ENCODE assay signal across 8 cellular contexts in the genomic region with DNA sequence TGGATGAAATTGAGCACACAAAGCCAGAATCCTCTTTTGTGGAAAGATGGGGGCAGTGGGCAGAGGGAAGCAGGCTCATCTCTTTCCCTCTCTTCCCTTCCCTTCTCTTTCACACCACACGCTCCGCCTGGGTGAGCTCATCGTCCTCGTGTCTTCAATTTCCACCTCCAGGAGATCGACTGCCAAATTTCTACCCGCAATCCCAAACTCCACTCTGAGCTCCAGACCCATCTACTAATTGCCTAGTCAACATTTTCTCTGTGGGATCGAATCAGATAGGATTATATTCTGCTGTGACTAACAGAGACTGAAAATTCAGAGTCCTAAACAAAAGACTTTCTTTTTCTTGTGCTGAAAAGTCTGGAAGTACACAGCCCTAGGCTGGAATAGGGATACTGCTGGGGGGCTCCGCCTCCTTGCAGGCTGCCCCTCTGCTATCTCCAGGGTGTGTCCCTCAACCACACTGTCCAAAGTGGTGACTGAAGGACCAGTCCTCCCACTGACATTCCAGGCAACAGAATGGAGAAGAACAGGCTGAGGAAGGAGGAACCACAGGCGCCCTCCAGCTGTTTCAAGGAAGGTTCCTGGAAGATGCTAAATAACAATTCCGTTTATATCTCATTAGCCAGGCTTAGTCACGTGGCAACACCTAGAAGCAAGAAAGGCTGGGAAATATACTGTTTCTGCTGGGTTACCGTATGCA. TPM values are rescaled to one million over a fixed set of nuclear protein-coding genes. Genes with fewer than 3 reads are reported as not detected.
DNase-seq lines count a peak whose midpoint lies in the region; ATAC-seq and TF ChIP-seq lines count a peak whose summit lies in the region.
"Had no signal": no experiment of that assay in that cellular context is flagged by ENCODE, and none has a peak within 500 bp of the region (broad histone marks: within the 10 kb centered on the region; RNA-seq: fewer than 3 reads in every experiment).

No MANE protein-coding gene starts in this region.

- H3K4me3 ChIP-seq in H7 (ENCODE audit: insufficient read depth, low read depth, low read length) = no peak overlapping the region
- no peak overlapping the region for H3K4me3 ChIP-seq in epithelial cell of esophagus (ENCODE audit: low read length)
- H3K4me3 ChIP-seq: prostate gland had no signal

- peak; percentile 87 for ATAC-seq in sciatic nerve
- no peak for ATAC-seq in stimulated activated naive B cell treated with anti-CD40 and anti-IgM and Interleukin-4, amounts not matched to agents 10 μg/mL and 1 μg/mL and 100 μg/mL, for 72 hours (replicated peaks)

- peaks cover 0 to 8% of the 10 kb centered on the region in 2 donors for H3K4me1 Mint-ChIP-seq in stimulated activated naive B cell treated with anti-CD40 and anti-IgM and Interleukin-4, amounts not matched to agents 10 μg/mL and 1 μg/mL and 100 μg/mL, for 72 hours

- no peak for TF ChIP-seq CTCF in epithelial cell of esophagus (IDR thresholded peaks at IDR 0.05; ENCODE audit: insufficient read depth, low read depth, low read length, missing control alignments)

- H3K36me3 Mint-ChIP-seq in stimulated activated naive B cell treated with anti-CD40 and anti-IgM and Interleukin-4, amounts not matched to agents 10 μg/mL and 1 μg/mL and 100 μg/mL, for 72 hours = no peaks in the 10 kb centered on the region

- DNase-seq in H7 (peak; percentile 15), epithelial cell of esophagus (ENCODE audit: low read depth) (peak; percentile 27), sciatic nerve (ENCODE audit: low spot score) (no peak), mesenteric fat pad (ENCODE audit: low spot score) (no peak)
- DNase-seq in stimulated activated CD4-positive, alpha-beta T cell treated with anti-CD3 and anti-CD28 coated beads, Interleukin-15, amount 100 ng/mL, for 24 hours = no peak
- DNase-seq in stimulated activated naive B cell treated with anti-CD40 and anti-IgM and Interleukin-4, amounts not matched to agents 10 μg/mL and 1 μg/mL and 100 μg/mL, for 72 hours = no peak
- DNase-seq: activated CD8-positive, alpha-beta memory T cell treated with anti-CD3 and anti-CD28 coated beads, Interleukin-2, amount 50 U/mL, for 4 hours had no signal

- peaks cover 0 to 3% of the 10 kb centered on the region in 2 donors for H3K9me3 Mint-ChIP-seq in stimulated activated naive B cell treated with anti-CD40 and anti-IgM and Interleukin-4, amounts not matched to agents 10 μg/mL and 1 μg/mL and 100 μg/mL, for 72 hours

- no peak overlapping the region for H3K27ac Mint-ChIP-seq in stimulated activated naive B cell treated with anti-CD40 and anti-IgM and Interleukin-4, amounts not matched to agents 10 μg/mL and 1 μg/mL and 100 μg/mL, for 72 hours

- no peak overlapping the region for H3K4me3 Mint-ChIP-seq in stimulated activated naive B cell treated with anti-CD40 and anti-IgM and Interleukin-4, amounts not matched to agents 10 μg/mL and 1 μg/mL and 100 μg/mL, for 72 hours

- peaks cover 19% of the 10 kb centered on the region for H3K27me3 ChIP-seq in H7 (ENCODE audit: control insufficient read depth, insufficient read depth, low read length)

- H3K27me3 Mint-ChIP-seq in stimulated activated naive B cell treated with anti-CD40 and anti-IgM and Interleukin-4, amounts not matched to agents 10 μg/mL and 1 μg/mL and 100 μg/mL, for 72 hours = peaks cover 56% of the 10 kb centered on the region in 2 donors

- intact Hi-C loops in sciatic nerve (cut with DNase I) = no loop called here

- H3K36me3 ChIP-seq in H7 (replicated peaks; ENCODE audit: control insufficient read depth, insufficient read depth, low read length) = no peaks in the 10 kb centered on the region
- H3K36me3 ChIP-seq: prostate gland had no signal

RNA-seq across cellular contexts. Expression of a gene that starts 5.0 kb away (rescaled TPM):
- 0.97 and 2.4 TPM in 2 replicates for total RNA-seq in H7 (2014; rRNA removed; shearing (Covaris generic))
- 20.4 TPM for total RNA-seq in sciatic nerve
- total RNA-seq in mesenteric fat pad = 28.0 TPM

RNA-seq across cellular contexts. Expression of a gene that starts 15.1 kb away (rescaled TPM):
- not detected in 2 replicates for total RNA-seq in H7 (2014; rRNA removed; shearing (Covaris generic))
- total RNA-seq in sciatic nerve (19.2 TPM), mesenteric fat pad (45.1 TPM)

RNA-seq across cellular contexts. Expression of a gene that starts 40.1 kb away (rescaled TPM):
- 90.8 and 107 TPM in 2 replicates for total RNA-seq in H7 (2014; rRNA removed; shearing (Covaris generic))
- total RNA-seq in sciatic nerve (25.7 TPM), mesenteric fat pad (37.5 TPM)

RNA-seq across cellular contexts. Expression of a gene that starts 45.7 kb away (rescaled TPM):
- 3.3 and 5.5 TPM in 2 replicates for total RNA-seq in H7 (2014; rRNA removed; shearing (Covaris generic))
- total RNA-seq in sciatic nerve (117 TPM), mesenteric fat pad (30.7 TPM)

RNA-seq across cellular contexts. Expression of a gene that starts 53.8 kb away (rescaled TPM):
- 0.11 and 0.94 TPM in 2 replicates for total RNA-seq in H7 (2014; rRNA removed; shearing (Covaris generic))
- not detected for total RNA-seq in sciatic nerve
- total RNA-seq in mesenteric fat pad = not detected

Comparison
In these comparisons a context has a peak if more than half of its experiments do, and no peak if none do; other contexts are left out.
1. DNase-seq: peak in H7 (single experiment) and epithelial cell of esophagus (single experiment); none in sciatic nerve (single experiment), stimulated activated CD4-positive, alpha-beta T cell treated with anti-CD3 and anti-CD28 coated beads, Interleukin-15, amount 100 ng/mL, for 24 hours (single experiment), mesenteric fat pad (single experiment) and stimulated activated naive B cell treated with anti-CD40 and anti-IgM and Interleukin-4, amounts not matched to agents 10 μg/mL and 1 μg/mL and 100 μg/mL, for 72 hours (single experiment).
2. RNA of a gene that starts 15.1 kb away (total RNA-seq): 45.1 TPM in mesenteric fat pad (single experiment) and 19.2 TPM in sciatic nerve (single experiment); not detected in H7; every median in the first group is over 10 times any median in the second.